In the genomic region with DNA sequence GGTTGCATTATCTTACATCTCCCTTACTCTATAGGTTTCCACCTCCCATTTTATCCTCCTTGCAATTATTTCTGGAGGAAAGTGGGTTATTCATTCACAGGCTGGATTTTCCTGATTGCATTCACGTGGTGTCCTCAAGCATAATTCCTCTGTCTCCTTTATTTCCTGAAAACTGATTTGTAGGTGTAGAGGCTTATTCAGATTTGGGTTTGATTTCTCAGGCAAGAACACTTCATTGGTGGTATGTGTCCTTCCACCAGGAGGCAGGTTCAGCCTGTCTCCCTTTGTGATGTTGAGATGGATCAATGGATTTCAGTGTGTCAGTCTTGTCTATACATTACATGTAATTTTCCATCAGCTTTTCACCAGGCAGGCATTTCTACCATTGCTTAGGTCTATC, we compare ENCODE assay signal across 1 cellular context.
TF ChIP-seq lines count a peak whose summit lies in the region.

No MANE protein-coding gene starts in this region.

TF ChIP-seq in GM12878, 131 proteins besides CTCF, POLR2A, EP300 and RAD21:
- TF ChIP-seq SIX5 (IDR thresholded peaks at IDR 0.05; ENCODE audit: low read depth, low read length, severe bottlenecking) (no peak), SMC3 (IDR thresholded peaks at IDR 0.05; ENCODE audit: borderline replicate concordance, low read length) (peak; percentile 34; the same call in 1 of the 2 replicates), ZZZ3 (IDR thresholded peaks at IDR 0.05; ENCODE audit: control insufficient read depth, insufficient read length, low read depth) (no peak), SUZ12 (IDR thresholded peaks at IDR 0.05; ENCODE audit: unreplicated experiment) (no peak)
TF ChIP-seq in GM12878: peak in this region for 1.
